Comparison of ENCODE assay signal across 1 cellular context in genomic region chr17:9324864-9325263, GRCh38.
TF ChIP-seq lines count a peak whose summit lies in the region.

No MANE protein-coding gene starts in this region.

TF ChIP-seq in HepG2, 621 proteins besides CTCF, POLR2A, EP300 and RAD21 (continued from another document):
- TF ChIP-seq ZNF20 (CRISPR knock-in tag; IDR thresholded peaks at IDR 0.05) (no peak), ZNF12 (CRISPR knock-in tag; IDR thresholded peaks at IDR 0.05) (no peak), MLLT10 (CRISPR knock-in tag; IDR thresholded peaks at IDR 0.05) (no peak), ARNT (IDR thresholded peaks at IDR 0.05) (no peak), THAP11 (CRISPR knock-in tag; IDR thresholded peaks at IDR 0.05) (no peak), HNRNPLL (IDR thresholded peaks at IDR 0.05; ENCODE audit: low read depth, low read length, poor library complexity, severe bottlenecking) (no peak), RELA (CRISPR knock-in tag; IDR thresholded peaks at IDR 0.05) (no peak), ZNF232 (CRISPR knock-in tag; IDR thresholded peaks at IDR 0.05; ENCODE audit: borderline replicate concordance) (no peak), MBD4 (IDR thresholded peaks at IDR 0.05; ENCODE audit: borderline replicate concordance, low read length) (no peak), TFE3 (CRISPR knock-in tag; IDR thresholded peaks at IDR 0.05) (peak; percentile 73), ZKSCAN8 (CRISPR knock-in tag; IDR thresholded peaks at IDR 0.05; ENCODE audit: borderline replicate concordance) (no peak), FOXK1 (CRISPR knock-in tag; IDR thresholded peaks at IDR 0.05; ENCODE audit: borderline replicate concordance, low read depth) (peak; percentile 70; the same call in 1 of the 2 replicates), ARID5B (CRISPR knock-in tag; IDR thresholded peaks at IDR 0.05) (peak; percentile 36; the same call in 1 of the 2 replicates), ETV6 (CRISPR knock-in tag; conservative IDR thresholded peaks at IDR 0.05) (no peak), ATF1 (CRISPR knock-in tag; IDR thresholded peaks at IDR 0.05) (no peak), KDM6A (CRISPR knock-in tag; IDR thresholded peaks at IDR 0.05; ENCODE audit: low read depth) (no peak), THYN1 (CRISPR knock-in tag; IDR thresholded peaks at IDR 0.05; ENCODE audit: borderline replicate concordance, low read depth) (no peak), TARDBP (CRISPR knock-in tag; IDR thresholded peaks at IDR 0.05) (no peak), ZNF788 (CRISPR knock-in tag; IDR thresholded peaks at IDR 0.05; ENCODE audit: borderline replicate concordance) (no peak), HNF4A (CRISPR knock-in tag; IDR thresholded peaks at IDR 0.05) (peak; percentile 7; the same call in 1 of the 2 replicates)
- TF ChIP-seq, protein P1, sequence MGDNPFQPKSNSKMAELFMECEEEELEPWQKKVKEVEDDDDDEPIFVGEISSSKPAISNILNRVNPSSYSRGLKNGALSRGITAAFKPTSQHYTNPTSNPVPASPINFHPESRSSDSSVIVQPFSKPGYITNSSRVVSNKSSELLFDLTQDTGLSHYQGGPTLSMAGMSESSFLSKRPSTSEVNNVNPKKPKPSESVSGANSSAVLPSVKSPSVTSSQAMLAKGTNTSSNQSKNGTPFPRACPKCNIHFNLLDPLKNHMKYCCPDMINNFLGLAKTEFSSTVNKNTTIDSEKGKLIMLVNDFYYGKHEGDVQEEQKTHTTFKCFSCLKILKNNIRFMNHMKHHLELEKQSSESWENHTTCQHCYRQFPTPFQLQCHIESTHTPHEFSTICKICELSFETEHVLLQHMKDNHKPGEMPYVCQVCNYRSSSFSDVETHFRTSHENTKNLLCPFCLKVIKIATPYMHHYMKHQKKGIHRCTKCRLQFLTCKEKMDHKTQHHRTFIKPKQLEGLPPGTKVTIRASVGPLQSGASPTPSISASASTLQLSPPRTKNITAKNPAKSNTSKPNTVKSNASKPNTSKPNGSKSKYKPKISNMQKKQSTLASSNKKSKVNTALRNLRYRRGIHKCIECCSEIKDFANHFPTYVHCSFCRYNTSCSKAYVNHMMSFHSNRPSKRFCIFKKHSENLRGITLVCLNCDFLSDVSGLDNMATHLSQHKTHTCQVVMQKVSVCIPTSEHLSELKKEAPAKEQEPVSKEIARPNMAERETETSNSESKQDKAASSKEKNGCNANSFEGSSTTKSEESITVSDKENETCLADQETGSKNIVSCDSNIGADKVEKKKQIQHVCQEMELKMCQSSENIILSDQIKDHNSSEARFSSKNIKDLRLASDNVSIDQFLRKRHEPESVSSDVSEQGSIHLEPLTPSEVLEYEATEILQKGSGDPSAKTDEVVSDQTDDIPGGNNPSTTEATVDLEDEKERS (CRISPR knock-in tag; IDR thresholded peaks at IDR 0.05): no peak
- TF ChIP-seq, protein P2, sequence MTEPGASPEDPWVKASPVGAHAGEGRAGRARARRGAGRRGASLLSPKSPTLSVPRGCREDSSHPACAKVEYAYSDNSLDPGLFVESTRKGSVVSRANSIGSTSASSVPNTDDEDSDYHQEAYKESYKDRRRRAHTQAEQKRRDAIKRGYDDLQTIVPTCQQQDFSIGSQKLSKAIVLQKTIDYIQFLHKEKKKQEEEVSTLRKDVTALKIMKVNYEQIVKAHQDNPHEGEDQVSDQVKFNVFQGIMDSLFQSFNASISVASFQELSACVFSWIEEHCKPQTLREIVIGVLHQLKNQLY (CRISPR knock-in tag; IDR thresholded peaks at IDR 0.05): no peak
- TF ChIP-seq, protein P3, sequence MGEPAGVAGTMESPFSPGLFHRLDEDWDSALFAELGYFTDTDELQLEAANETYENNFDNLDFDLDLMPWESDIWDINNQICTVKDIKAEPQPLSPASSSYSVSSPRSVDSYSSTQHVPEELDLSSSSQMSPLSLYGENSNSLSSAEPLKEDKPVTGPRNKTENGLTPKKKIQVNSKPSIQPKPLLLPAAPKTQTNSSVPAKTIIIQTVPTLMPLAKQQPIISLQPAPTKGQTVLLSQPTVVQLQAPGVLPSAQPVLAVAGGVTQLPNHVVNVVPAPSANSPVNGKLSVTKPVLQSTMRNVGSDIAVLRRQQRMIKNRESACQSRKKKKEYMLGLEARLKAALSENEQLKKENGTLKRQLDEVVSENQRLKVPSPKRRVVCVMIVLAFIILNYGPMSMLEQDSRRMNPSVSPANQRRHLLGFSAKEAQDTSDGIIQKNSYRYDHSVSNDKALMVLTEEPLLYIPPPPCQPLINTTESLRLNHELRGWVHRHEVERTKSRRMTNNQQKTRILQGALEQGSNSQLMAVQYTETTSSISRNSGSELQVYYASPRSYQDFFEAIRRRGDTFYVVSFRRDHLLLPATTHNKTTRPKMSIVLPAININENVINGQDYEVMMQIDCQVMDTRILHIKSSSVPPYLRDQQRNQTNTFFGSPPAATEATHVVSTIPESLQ (CRISPR knock-in tag; conservative IDR thresholded peaks at IDR 0.05): no peak
- TF ChIP-seq, protein P4, sequence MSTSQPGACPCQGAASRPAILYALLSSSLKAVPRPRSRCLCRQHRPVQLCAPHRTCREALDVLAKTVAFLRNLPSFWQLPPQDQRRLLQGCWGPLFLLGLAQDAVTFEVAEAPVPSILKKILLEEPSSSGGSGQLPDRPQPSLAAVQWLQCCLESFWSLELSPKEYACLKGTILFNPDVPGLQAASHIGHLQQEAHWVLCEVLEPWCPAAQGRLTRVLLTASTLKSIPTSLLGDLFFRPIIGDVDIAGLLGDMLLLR (CRISPR knock-in tag; IDR thresholded peaks at IDR 0.05): no peak
TF ChIP-seq in HepG2: peak in this region for 20.
